ENCODE assay signal across 23 cellular contexts in the genomic region with DNA sequence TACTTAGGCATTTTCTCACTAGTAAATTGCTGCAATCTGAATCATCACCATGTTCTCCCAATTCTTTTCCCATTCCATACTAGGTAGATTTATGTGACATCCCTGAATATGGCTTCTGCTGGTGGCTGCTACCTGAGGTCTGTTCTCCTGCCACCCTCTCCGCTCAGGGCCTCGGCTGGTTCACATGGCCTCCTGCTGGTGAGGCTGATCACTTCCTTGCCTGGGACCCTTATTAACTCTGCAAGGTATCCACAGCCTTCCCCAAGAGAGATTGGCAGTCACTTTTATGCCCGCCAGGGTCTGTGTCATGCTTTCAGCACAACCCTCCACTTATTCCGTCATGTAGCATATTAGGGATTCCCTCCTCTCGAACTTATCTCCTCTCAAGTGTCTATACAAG.
A peak's percentile ranks its signal among the peaks of the same experiment; 100 is the strongest.
DNase-seq lines count a peak whose midpoint lies in the region; ATAC-seq, FAIRE-seq and TF ChIP-seq lines count a peak whose summit lies in the region.
"Had no signal": no experiment of that assay in that cellular context is flagged by ENCODE, and none has a peak within 500 bp of the region (broad histone marks: within the 10 kb centered on the region; RNA-seq: fewer than 3 reads in every experiment).

No MANE protein-coding gene starts in this region.

- no peaks in the 10 kb centered on the region for H3K27me3 ChIP-seq in foreskin keratinocyte
- H3K27me3 ChIP-seq: BLaER1 treated with 17β-estradiol and CSF1 and Interleukin-3, amounts not matched to agents 10 nM and 100 nM; MG63 had no signal

- H3K4me1 ChIP-seq in foreskin keratinocyte = no peaks in the 10 kb centered on the region
- H3K4me1 ChIP-seq: BLaER1 treated with 17β-estradiol and CSF1 and Interleukin-3, amounts not matched to agents 10 nM and 100 nM; HAP-1 had no signal

- TF ChIP-seq CTCF in WTC11 (IDR thresholded peaks at IDR 0.05) = no peak
- peak; percentile 14 for TF ChIP-seq CTCF in foreskin keratinocyte (conservative IDR thresholded peaks at IDR 0.05)

- peak; percentile 62 for ATAC-seq in WTC11
- ATAC-seq in foreskin keratinocyte = no peak
- no peak for ATAC-seq in HG03469 (IDR thresholded peaks at IDR 0.05; ENCODE audit: unreplicated experiment)
- no peak for ATAC-seq in HG02884 (IDR thresholded peaks at IDR 0.05; ENCODE audit: unreplicated experiment)
- ATAC-seq: SK-N-SH treated with all-trans-retinoic acid at 6 μM for 48 hours had no signal

- no peaks in the 10 kb centered on the region for H3K27me3 Mint-ChIP-seq in WTC11 (ENCODE audit: low read depth)
- H3K27me3 Mint-ChIP-seq: CD4-positive, alpha-beta memory T cell had no signal

- CTCF ChIA-PET in WTC11 (lab: Charles Lee) = no interaction called here

- H3K4me3 Mint-ChIP-seq in WTC11 = no peak overlapping the region
- H3K4me3 Mint-ChIP-seq: CD4-positive, alpha-beta memory T cell had no signal

- no peak for FAIRE-seq in RCC 7860 (lab: Jason Lieb, UNC)

- peak; percentile 6 for DNase-seq in NCI-H82 (lab: John Stamatoyannopoulos, UW)
- no peak for DNase-seq in NCI-H82 treated with DMSO at 0.1 percent for 48 hours (lab: John Stamatoyannopoulos, UW; ENCODE audit: unreplicated experiment)
- no peak for DNase-seq in WTC11 (ENCODE audit: low spot score)
- no peak for DNase-seq in foreskin keratinocyte
- no peak for DNase-seq in DMS53 (lab: John Stamatoyannopoulos, UW)
- DNase-seq in RCC 7860 (ENCODE audit: low spot score) = no peak
- DNase-seq: ACHN; CD4-positive, alpha-beta memory T cell; DMS153; GDM1; MG63; NCI-H1417; NCI-H1694 treated with DMSO at 0.1 percent for 48 hours; NCI-H2081 treated with DMSO at 0.1 percent for 48 hours; NCI-H446; NCI-H526; SIG-M5 had no signal

- peaks cover 25% of the 10 kb centered on the region for H3K4me1 Mint-ChIP-seq in WTC11
- H3K4me1 Mint-ChIP-seq: CD4-positive, alpha-beta memory T cell had no signal

- no peaks in the 10 kb centered on the region; the same call in 1 of the 2 replicates for H3K9me3 Mint-ChIP-seq in WTC11

- POLR2A ChIA-PET in WTC11 (lab: Charles Lee) = no interaction called here

- H3K27ac ChIP-seq in foreskin keratinocyte = no peak overlapping the region
- H3K27ac ChIP-seq: 22Rv1; BLaER1 treated with 17β-estradiol and CSF1 and Interleukin-3, amounts not matched to agents 10 nM and 100 nM had no signal

- H3K36me3 Mint-ChIP-seq in WTC11 = no peaks in the 10 kb centered on the region
- H3K36me3 Mint-ChIP-seq: CD4-positive, alpha-beta memory T cell had no signal

- no peak overlapping the region; the same call in 1 of the 2 replicates for H3K27ac Mint-ChIP-seq in WTC11
- H3K27ac Mint-ChIP-seq: CD4-positive, alpha-beta memory T cell had no signal

TF ChIP-seq in WTC11, 78 proteins besides CTCF, POLR2A, EP300 and RAD21 (continues in another document):
- TF ChIP-seq, protein P1, sequence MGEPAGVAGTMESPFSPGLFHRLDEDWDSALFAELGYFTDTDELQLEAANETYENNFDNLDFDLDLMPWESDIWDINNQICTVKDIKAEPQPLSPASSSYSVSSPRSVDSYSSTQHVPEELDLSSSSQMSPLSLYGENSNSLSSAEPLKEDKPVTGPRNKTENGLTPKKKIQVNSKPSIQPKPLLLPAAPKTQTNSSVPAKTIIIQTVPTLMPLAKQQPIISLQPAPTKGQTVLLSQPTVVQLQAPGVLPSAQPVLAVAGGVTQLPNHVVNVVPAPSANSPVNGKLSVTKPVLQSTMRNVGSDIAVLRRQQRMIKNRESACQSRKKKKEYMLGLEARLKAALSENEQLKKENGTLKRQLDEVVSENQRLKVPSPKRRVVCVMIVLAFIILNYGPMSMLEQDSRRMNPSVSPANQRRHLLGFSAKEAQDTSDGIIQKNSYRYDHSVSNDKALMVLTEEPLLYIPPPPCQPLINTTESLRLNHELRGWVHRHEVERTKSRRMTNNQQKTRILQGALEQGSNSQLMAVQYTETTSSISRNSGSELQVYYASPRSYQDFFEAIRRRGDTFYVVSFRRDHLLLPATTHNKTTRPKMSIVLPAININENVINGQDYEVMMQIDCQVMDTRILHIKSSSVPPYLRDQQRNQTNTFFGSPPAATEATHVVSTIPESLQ (CRISPR knock-in tag; IDR thresholded peaks at IDR 0.05) = no peak
- TF ChIP-seq FOXJ3 (CRISPR knock-in tag; IDR thresholded peaks at IDR 0.05; ENCODE audit: borderline replicate concordance) (no peak), ATF1 (CRISPR knock-in tag; IDR thresholded peaks at IDR 0.05) (no peak), PRRX2 (CRISPR knock-in tag; IDR thresholded peaks at IDR 0.05) (no peak), NFE2L1 (CRISPR knock-in tag; IDR thresholded peaks at IDR 0.05) (no peak), ZNF416 (CRISPR knock-in tag; IDR thresholded peaks at IDR 0.05) (no peak), ZNF396 (CRISPR knock-in tag; IDR thresholded peaks at IDR 0.05; ENCODE audit: borderline replicate concordance) (no peak), GABPB1 (CRISPR knock-in tag; IDR thresholded peaks at IDR 0.05) (no peak), ZNF423 (CRISPR knock-in tag; IDR thresholded peaks at IDR 0.05) (no peak), KAT7 (CRISPR knock-in tag; IDR thresholded peaks at IDR 0.05; ENCODE audit: borderline replicate concordance) (no peak), GRHL2 (CRISPR knock-in tag; IDR thresholded peaks at IDR 0.05; ENCODE audit: insufficient replicate concordance, severe bottlenecking) (no peak)
- TF ChIP-seq, protein P2, sequence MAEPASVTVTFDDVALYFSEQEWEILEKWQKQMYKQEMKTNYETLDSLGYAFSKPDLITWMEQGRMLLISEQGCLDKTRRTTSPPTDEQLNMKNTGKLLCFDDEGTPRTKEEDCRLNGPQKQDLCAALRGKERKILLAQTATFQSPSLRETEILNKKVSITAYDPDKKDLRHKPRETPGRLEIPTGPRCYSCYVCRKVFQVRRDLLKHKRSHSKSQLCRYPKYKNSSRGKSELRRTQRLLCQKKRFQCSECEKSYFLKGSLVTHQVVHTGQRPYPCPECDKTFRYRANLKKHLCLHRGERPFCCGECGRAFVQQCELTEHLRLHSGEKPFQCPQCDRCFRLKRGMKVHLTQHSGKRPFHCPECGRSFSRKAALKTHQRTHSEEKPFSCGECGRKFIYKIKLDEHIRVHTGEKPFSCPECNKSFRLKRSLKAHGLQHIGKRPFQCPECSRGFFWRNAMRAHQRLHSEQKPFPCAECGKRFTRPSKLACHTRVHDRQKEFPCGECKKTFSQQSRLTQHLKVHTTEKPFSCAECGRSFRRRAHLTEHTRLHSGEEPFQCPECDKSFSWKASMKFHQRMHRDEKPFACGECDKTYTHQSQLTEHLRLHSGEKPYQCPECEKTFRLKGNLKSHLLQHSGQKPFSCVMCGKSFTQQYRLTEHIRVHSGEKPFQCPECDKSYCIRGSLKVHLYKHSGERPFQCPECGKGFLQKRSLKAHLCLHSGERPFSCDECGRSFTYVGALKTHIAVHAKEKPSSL (CRISPR knock-in tag; conservative IDR thresholded peaks at IDR 0.05) = no peak
- TF ChIP-seq, protein P3, sequence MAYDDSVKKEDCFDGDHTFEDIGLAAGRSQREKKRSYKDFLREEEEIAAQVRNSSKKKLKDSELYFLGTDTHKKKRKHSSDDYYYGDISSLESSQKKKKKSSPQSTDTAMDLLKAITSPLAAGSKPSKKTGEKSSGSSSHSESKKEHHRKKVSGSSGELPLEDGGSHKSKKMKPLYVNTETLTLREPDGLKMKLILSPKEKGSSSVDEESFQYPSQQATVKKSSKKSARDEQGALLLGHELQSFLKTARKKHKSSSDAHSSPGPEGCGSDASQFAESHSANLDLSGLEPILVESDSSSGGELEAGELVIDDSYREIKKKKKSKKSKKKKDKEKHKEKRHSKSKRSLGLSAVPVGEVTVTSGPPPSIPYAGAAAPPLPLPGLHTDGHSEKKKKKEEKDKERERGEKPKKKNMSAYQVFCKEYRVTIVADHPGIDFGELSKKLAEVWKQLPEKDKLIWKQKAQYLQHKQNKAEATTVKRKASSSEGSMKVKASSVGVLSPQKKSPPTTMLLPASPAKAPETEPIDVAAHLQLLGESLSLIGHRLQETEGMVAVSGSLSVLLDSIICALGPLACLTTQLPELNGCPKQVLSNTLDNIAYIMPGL (CRISPR knock-in tag; IDR thresholded peaks at IDR 0.05) = no peak
- TF ChIP-seq, protein P4, sequence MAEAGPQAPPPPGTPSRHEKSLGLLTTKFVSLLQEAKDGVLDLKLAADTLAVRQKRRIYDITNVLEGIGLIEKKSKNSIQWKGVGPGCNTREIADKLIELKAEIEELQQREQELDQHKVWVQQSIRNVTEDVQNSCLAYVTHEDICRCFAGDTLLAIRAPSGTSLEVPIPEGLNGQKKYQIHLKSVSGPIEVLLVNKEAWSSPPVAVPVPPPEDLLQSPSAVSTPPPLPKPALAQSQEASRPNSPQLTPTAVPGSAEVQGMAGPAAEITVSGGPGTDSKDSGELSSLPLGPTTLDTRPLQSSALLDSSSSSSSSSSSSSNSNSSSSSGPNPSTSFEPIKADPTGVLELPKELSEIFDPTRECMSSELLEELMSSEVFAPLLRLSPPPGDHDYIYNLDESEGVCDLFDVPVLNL (CRISPR knock-in tag; IDR thresholded peaks at IDR 0.05; ENCODE audit: borderline replicate concordance, low read depth) = no peak
- TF ChIP-seq, protein P5, sequence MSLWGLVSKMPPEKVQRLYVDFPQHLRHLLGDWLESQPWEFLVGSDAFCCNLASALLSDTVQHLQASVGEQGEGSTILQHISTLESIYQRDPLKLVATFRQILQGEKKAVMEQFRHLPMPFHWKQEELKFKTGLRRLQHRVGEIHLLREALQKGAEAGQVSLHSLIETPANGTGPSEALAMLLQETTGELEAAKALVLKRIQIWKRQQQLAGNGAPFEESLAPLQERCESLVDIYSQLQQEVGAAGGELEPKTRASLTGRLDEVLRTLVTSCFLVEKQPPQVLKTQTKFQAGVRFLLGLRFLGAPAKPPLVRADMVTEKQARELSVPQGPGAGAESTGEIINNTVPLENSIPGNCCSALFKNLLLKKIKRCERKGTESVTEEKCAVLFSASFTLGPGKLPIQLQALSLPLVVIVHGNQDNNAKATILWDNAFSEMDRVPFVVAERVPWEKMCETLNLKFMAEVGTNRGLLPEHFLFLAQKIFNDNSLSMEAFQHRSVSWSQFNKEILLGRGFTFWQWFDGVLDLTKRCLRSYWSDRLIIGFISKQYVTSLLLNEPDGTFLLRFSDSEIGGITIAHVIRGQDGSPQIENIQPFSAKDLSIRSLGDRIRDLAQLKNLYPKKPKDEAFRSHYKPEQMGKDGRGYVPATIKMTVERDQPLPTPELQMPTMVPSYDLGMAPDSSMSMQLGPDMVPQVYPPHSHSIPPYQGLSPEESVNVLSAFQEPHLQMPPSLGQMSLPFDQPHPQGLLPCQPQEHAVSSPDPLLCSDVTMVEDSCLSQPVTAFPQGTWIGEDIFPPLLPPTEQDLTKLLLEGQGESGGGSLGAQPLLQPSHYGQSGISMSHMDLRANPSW (CRISPR knock-in tag; conservative IDR thresholded peaks at IDR 0.05; ENCODE audit: low read depth) = no peak
